ENCODE assay signal across 22 cellular contexts in the genomic region with DNA sequence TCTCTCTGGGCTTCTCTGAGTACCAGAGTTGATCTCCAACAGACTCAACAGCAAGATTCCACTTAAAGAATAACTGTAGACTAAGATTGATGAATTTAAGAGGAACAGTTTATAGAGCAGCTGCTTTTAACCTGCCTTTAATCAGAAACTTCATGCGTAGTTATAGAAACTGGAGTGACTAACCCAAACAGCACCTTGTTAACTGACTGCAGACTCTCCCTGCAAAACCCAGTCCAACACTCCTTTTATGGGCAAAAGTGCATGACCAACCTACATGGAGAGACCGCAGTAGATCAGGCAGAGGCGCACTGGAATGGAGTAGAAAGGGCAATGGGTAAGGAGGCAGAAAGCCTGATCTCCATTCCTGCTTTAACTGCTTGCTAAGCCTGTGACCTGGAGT.
"Had no signal": no experiment of that assay in that cellular context is flagged by ENCODE, and none has a peak within 500 bp of the region (broad histone marks: within the 10 kb centered on the region; RNA-seq: fewer than 3 reads in every experiment).

No MANE protein-coding gene starts in this region.

- H3K36me3 Mint-ChIP-seq: immature natural killer cell; naive thymus-derived CD8-positive, alpha-beta T cell had no signal

- H3K9ac ChIP-seq: parathyroid adenoma had no signal

- H3K27ac Mint-ChIP-seq: activated CD4-positive, alpha-beta T cell treated with anti-CD3 and anti-CD28 coated beads, Interleukin-2, amount 10 ng/mL, durations not matched to agents 7 days and 5 days; activated naive CD4-positive, alpha-beta T cell treated with anti-CD3 and anti-CD28 coated beads for 36 hours; endodermal cell; immature natural killer cell; naive thymus-derived CD8-positive, alpha-beta T cell; T-helper 1 cell treated with Interleukin-12 subunit alpha and Interleukin-12 subunit beta and Interleukin-4 antibody, amounts not matched to agents 30 μg/mL and 1 μg/mL, for 36 hours; type B pancreatic cell had no signal

- H3K4me3 Mint-ChIP-seq: activated CD4-positive, alpha-beta T cell treated with anti-CD3 and anti-CD28 coated beads, Interleukin-2, amount 10 ng/mL, durations not matched to agents 7 days and 5 days; activated naive CD4-positive, alpha-beta T cell treated with anti-CD3 and anti-CD28 coated beads for 36 hours; activated T-cell treated with anti-CD3 and anti-CD28 coated beads, Interleukin-2, amount 50 U/mL, for 4 hours; central memory CD8-positive, alpha-beta T cell; endodermal cell; immature natural killer cell; naive thymus-derived CD8-positive, alpha-beta T cell; T-helper 1 cell treated with Interleukin-12 subunit alpha and Interleukin-12 subunit beta and Interleukin-4 antibody, amounts not matched to agents 30 μg/mL and 1 μg/mL, for 36 hours; type B pancreatic cell had no signal

- H3K27ac ChIP-seq: brain microvascular endothelial cell, colonic mucosa, epithelial cell of prostate, heart right ventricle, parathyroid adenoma had no signal

- H3K9me3 Mint-ChIP-seq: activated CD4-positive, alpha-beta T cell treated with anti-CD3 and anti-CD28 coated beads, Interleukin-2, amount 10 ng/mL, durations not matched to agents 7 days and 5 days; activated naive CD4-positive, alpha-beta T cell treated with anti-CD3 and anti-CD28 coated beads for 36 hours; activated T-cell treated with anti-CD3 and anti-CD28 coated beads, Interleukin-2, amount 50 U/mL, for 4 hours; central memory CD8-positive, alpha-beta T cell; immature natural killer cell; naive thymus-derived CD8-positive, alpha-beta T cell; T-helper 1 cell treated with Interleukin-12 subunit alpha and Interleukin-12 subunit beta and Interleukin-4 antibody, amounts not matched to agents 30 μg/mL and 1 μg/mL, for 36 hours had no signal

- DNase-seq: activated CD4-positive, alpha-beta T cell treated with anti-CD3 and anti-CD28 coated beads, Interleukin-2, amount 10 ng/mL, durations not matched to agents 7 days and 5 days; activated CD8-positive, alpha-beta memory T cell treated with anti-CD3 and anti-CD28 coated beads, Interleukin-2, amount 50 U/mL, for 4 hours; activated naive CD4-positive, alpha-beta T cell treated with anti-CD3 and anti-CD28 coated beads for 36 hours; activated T-cell treated with anti-CD3 and anti-CD28 coated beads, Interleukin-2, amount 50 U/mL, for 4 hours; anterior cingulate cortex; brain microvascular endothelial cell; colonic mucosa; endodermal cell; heart right ventricle; immature natural killer cell; kidney glomerular epithelial cell; mesenchymal stem cell; mucosa of descending colon; naive thymus-derived CD8-positive, alpha-beta T cell; stimulated activated CD4-positive, alpha-beta T cell treated with anti-CD3 and anti-CD28 coated beads, Interleukin-12 subunit alpha, Interleukin-12 subunit beta, amount 100 ng/mL, for 4 hours; stimulated activated CD4-positive, alpha-beta T cell treated with anti-CD3 and anti-CD28 coated beads, Interleukin-1b, Interleukin-23, amount 100 ng/mL, for 48 hours; stimulated activated naive CD4-positive, alpha-beta T cell treated with Interleukin-2 at 50 U/mL for 16 hours had no signal

- H3K9me3 ChIP-seq: colonic mucosa, mucosa of descending colon had no signal

- H3K27me3 ChIP-seq: brain microvascular endothelial cell, colonic mucosa, heart right ventricle had no signal

- H3K36me3 ChIP-seq: colonic mucosa had no signal

- H3K79me2 ChIP-seq: parathyroid adenoma had no signal

- H3K4me1 ChIP-seq: colonic mucosa, heart right ventricle, parathyroid adenoma had no signal

- H3K4me1 Mint-ChIP-seq: activated CD4-positive, alpha-beta T cell treated with anti-CD3 and anti-CD28 coated beads, Interleukin-2, amount 10 ng/mL, durations not matched to agents 7 days and 5 days; central memory CD8-positive, alpha-beta T cell; endodermal cell; immature natural killer cell had no signal

- H3K4me3 ChIP-seq: colonic mucosa, heart right ventricle, mucosa of descending colon had no signal

- H2AFZ ChIP-seq: parathyroid adenoma had no signal
